8 cellular contexts compared by ENCODE assay signal in genomic region chr12:9646794-9647622, GRCh38. TPM values are rescaled to one million over a fixed set of nuclear protein-coding genes. Genes with fewer than 3 reads are reported as not detected.
DNase-seq lines count a peak whose midpoint lies in the region; ATAC-seq and TF ChIP-seq lines count a peak whose summit lies in the region.

No MANE protein-coding gene starts in this region.

- POLR2A ChIA-PET in activated CD8-positive, alpha-beta T cell treated with anti-CD3 and anti-CD28 coated beads for 36 hours (lab: Charles Lee): interaction anchor here (0.6 to 26.1 kb wide), 18 partner anchors 8 to 741 kb away, joined by 3 to 745 read pairs (median 7); partner anchors contain the start of genes CD69, CLEC2B and CLEC2D

- peak; percentile 15 for DNase-seq in activated naive CD4-positive, alpha-beta T cell treated with anti-CD3 and anti-CD28 coated beads for 36 hours
- no peak for DNase-seq in activated naive CD4-positive, alpha-beta T cell treated with anti-CD3 and anti-CD28 coated beads, Interleukin-2, amount 50 U/mL, for 16 hours
- DNase-seq in activated CD8-positive, alpha-beta T cell treated with anti-CD3 and anti-CD28 coated beads for 36 hours: peak; percentile 20
- no peak for DNase-seq in activated gamma-delta T cell treated with Interleukin-2 at 50 U/mL for 16 hours
- no peak for DNase-seq in 8988T

- H3K4me3 ChIP-seq in iPS-15b (ENCODE audit: low read depth, low read length) (peak overlapping the region; percentile 87), subcutaneous abdominal adipose tissue (ENCODE audit: low read depth in 1 of 5, low read length in 5 of 5) (peak overlapping the region; percentile 72 to 91 (median 77))

- peak overlapping the region; percentile 95 for H3K4me3 Mint-ChIP-seq in activated naive CD4-positive, alpha-beta T cell treated with anti-CD3 and anti-CD28 coated beads for 36 hours
- peak overlapping the region; percentile 98 for H3K4me3 Mint-ChIP-seq in activated CD8-positive, alpha-beta T cell treated with anti-CD3 and anti-CD28 coated beads for 36 hours

- peaks cover 59% of the 10 kb centered on the region for H3K36me3 Mint-ChIP-seq in activated naive CD4-positive, alpha-beta T cell treated with anti-CD3 and anti-CD28 coated beads for 36 hours (ENCODE audit: low read depth)
- H3K36me3 Mint-ChIP-seq in activated CD8-positive, alpha-beta T cell treated with anti-CD3 and anti-CD28 coated beads for 36 hours (ENCODE audit: low read depth): peaks cover 83% of the 10 kb centered on the region

- H3K27me3 ChIP-seq in iPS-15b (ENCODE audit: control insufficient read depth, insufficient read depth, low read length) (no peaks in the 10 kb centered on the region), subcutaneous abdominal adipose tissue (ENCODE audit: control insufficient read depth in 5 of 5, insufficient read depth in 4 of 5, low read length in 5 of 5) (peaks cover 0 to 2% (median 0%) of the 10 kb centered on the region in 5 donors)

- CTCF ChIA-PET in activated naive CD4-positive, alpha-beta T cell treated with anti-CD3 and anti-CD28 coated beads for 36 hours (lab: Charles Lee): interaction anchor here (0.9 to 2.4 kb wide), 9 partner anchors 9 to 113 kb away, joined by 3 to 15 read pairs (median 4); partner anchors contain the start of gene CLEC2D
- CTCF ChIA-PET in activated CD8-positive, alpha-beta T cell treated with anti-CD3 and anti-CD28 coated beads for 36 hours (lab: Charles Lee): interaction anchor here (1.1 to 2.7 kb wide), 12 partner anchors 11 to 114 kb away, joined by 3 to 13 read pairs (median 6); partner anchors contain the start of genes CD69 and CLEC2D

- TF ChIP-seq CTCF in activated CD8-positive, alpha-beta T cell treated with anti-CD3 and anti-CD28 coated beads for 36 hours (IDR thresholded peaks at IDR 0.05): no peak

- peak overlapping the region; percentile 99 for H3K27ac Mint-ChIP-seq in activated naive CD4-positive, alpha-beta T cell treated with anti-CD3 and anti-CD28 coated beads for 36 hours
- peak overlapping the region; percentile 99 for H3K27ac Mint-ChIP-seq in activated CD8-positive, alpha-beta T cell treated with anti-CD3 and anti-CD28 coated beads for 36 hours

- H3K36me3 ChIP-seq in iPS-15b (ENCODE audit: control insufficient read depth, insufficient read depth, low read length): no peaks in the 10 kb centered on the region
- no peaks in the 10 kb centered on the region for H3K36me3 ChIP-seq in subcutaneous abdominal adipose tissue (ENCODE audit: control insufficient read depth in 5 of 5, insufficient read depth in 5 of 5, low read length in 5 of 5)

- H3K9me3 ChIP-seq in iPS-15b (ENCODE audit: control insufficient read depth, insufficient read depth, low read length): no peaks in the 10 kb centered on the region
- no peaks in the 10 kb centered on the region for H3K9me3 ChIP-seq in subcutaneous abdominal adipose tissue (ENCODE audit: control insufficient read depth in 5 of 5, low read length in 5 of 5)

- H3K27me3 Mint-ChIP-seq in activated naive CD4-positive, alpha-beta T cell treated with anti-CD3 and anti-CD28 coated beads for 36 hours (ENCODE audit: low read depth): no peaks in the 10 kb centered on the region
- no peaks in the 10 kb centered on the region for H3K27me3 Mint-ChIP-seq in activated CD8-positive, alpha-beta T cell treated with anti-CD3 and anti-CD28 coated beads for 36 hours

- intact Hi-C loops in activated naive CD4-positive, alpha-beta T cell treated with anti-CD3 and anti-CD28 coated beads for 36 hours (cut with micrococcal nuclease): loop anchor here (1.0 to 10.0 kb wide), 4 partner anchors 9 to 1078 kb away; partner anchors contain the start of gene YBX3
- intact Hi-C loops in activated CD8-positive, alpha-beta T cell treated with anti-CD3 and anti-CD28 coated beads for 36 hours (cut with micrococcal nuclease): loop anchor here (5.0 kb wide), 1 partner anchor 95 kb away; no protein-coding TSS in a partner anchor

- H3K9ac ChIP-seq in iPS-15b (ENCODE audit: low read depth, low read length) (peak overlapping the region; percentile 87), subcutaneous abdominal adipose tissue (ENCODE audit: low read length in 5 of 5) (peak overlapping the region; percentile 63 to 87 (median 68))

- H3K4me1 Mint-ChIP-seq in activated naive CD4-positive, alpha-beta T cell treated with anti-CD3 and anti-CD28 coated beads for 36 hours (ENCODE audit: low read depth): peaks cover 51% of the 10 kb centered on the region
- H3K4me1 Mint-ChIP-seq in activated CD8-positive, alpha-beta T cell treated with anti-CD3 and anti-CD28 coated beads for 36 hours (ENCODE audit: low read depth): peaks cover 59% of the 10 kb centered on the region

- H3K4me1 ChIP-seq in iPS-15b (ENCODE audit: control insufficient read depth, insufficient read depth, low read length): peaks cover 7% of the 10 kb centered on the region
- H3K4me1 ChIP-seq in subcutaneous abdominal adipose tissue (ENCODE audit: control insufficient read depth in 5 of 5, insufficient read depth in 5 of 5, low read length in 5 of 5): peaks cover 0 to 38% (median 27%) of the 10 kb centered on the region in 5 donors

- peaks cover 14% of the 10 kb centered on the region for H3K9me3 Mint-ChIP-seq in activated naive CD4-positive, alpha-beta T cell treated with anti-CD3 and anti-CD28 coated beads for 36 hours
- H3K9me3 Mint-ChIP-seq in activated CD8-positive, alpha-beta T cell treated with anti-CD3 and anti-CD28 coated beads for 36 hours: peaks cover 18% of the 10 kb centered on the region

- H3K27ac ChIP-seq in subcutaneous abdominal adipose tissue (ENCODE audit: low read depth, low read length): peak overlapping the region; percentile 74

- ATAC-seq in activated CD8-positive, alpha-beta T cell treated with anti-CD3 and anti-CD28 coated beads for 36 hours: no peak
- no peak for ATAC-seq in HG02763 (IDR thresholded peaks at IDR 0.05; ENCODE audit: unreplicated experiment)

RNA-seq across cellular contexts. Expression of gene CLEC2D, which starts 22.5 kb away (rescaled TPM):
- 100 to 1,000 TPM; 176 to 184 TPM for total RNA-seq in activated naive CD4-positive, alpha-beta T cell treated with anti-CD3 and anti-CD28 coated beads for 36 hours
- 100 to 1,000 TPM; 240 to 259 TPM for total RNA-seq in activated CD8-positive, alpha-beta T cell treated with anti-CD3 and anti-CD28 coated beads for 36 hours

RNA-seq across cellular contexts. Expression of gene KLRB1, which starts 39.3 kb away (rescaled TPM):
- under 1 TPM in 1 of 2 experiments, not detected in 1; 0.25 TPM for total RNA-seq in activated naive CD4-positive, alpha-beta T cell treated with anti-CD3 and anti-CD28 coated beads for 36 hours
- 1 to 10 TPM; 4.7 to 4.9 TPM for total RNA-seq in activated CD8-positive, alpha-beta T cell treated with anti-CD3 and anti-CD28 coated beads for 36 hours

Comparison
In these comparisons a context has a peak if more than half of its experiments do, and no peak if none do; other contexts are left out.
1. DNase-seq: peak in activated naive CD4-positive, alpha-beta T cell treated with anti-CD3 and anti-CD28 coated beads for 36 hours (single experiment) and activated CD8-positive, alpha-beta T cell treated with anti-CD3 and anti-CD28 coated beads for 36 hours (single experiment); none in activated naive CD4-positive, alpha-beta T cell treated with anti-CD3 and anti-CD28 coated beads, Interleukin-2, amount 50 U/mL, for 16 hours (single experiment), activated gamma-delta T cell treated with Interleukin-2 at 50 U/mL for 16 hours (single experiment) and 8988T (single experiment).
2. RNA of gene KLRB1, which starts 39.3 kb away (total RNA-seq): 4.7 to 4.9 TPM in activated CD8-positive, alpha-beta T cell treated with anti-CD3 and anti-CD28 coated beads for 36 hours; 0.25 TPM in activated naive CD4-positive, alpha-beta T cell treated with anti-CD3 and anti-CD28 coated beads for 36 hours; every median in the first group is over 4 times any median in the second.